ENCODE assay signal across 20 cellular contexts in the genomic region with DNA sequence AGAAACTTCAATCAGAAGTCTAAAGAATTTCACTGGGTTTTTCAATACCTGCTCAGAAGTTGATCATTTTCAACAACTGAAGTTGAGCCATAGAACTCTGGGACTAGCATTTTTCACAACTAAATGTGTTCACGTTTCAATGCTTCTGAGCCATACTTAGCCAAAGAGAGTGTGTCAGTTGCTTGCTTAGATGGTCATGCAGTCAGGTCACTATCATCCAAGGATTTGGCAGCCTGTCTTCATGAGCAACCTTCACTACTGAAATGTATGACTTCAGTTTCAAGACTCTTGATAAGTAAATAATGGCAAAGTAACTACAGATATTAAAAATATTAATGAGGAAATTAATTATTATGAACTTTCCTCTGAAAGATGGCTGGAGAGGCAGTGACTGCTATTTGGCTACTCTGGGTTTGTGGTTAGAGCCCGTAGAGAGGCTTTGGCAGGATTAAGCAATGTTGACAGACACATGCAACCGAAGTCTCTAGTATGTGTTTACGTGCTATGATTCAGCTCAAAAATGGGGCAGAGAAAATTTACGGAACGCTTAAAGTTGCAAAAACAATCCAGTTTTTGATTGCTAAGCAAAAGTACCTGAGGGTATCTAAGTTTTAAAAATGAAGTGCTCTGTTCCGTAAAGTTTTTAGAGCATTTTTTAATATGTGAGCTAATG.
DNase-seq lines count a peak whose midpoint lies in the region; ATAC-seq and TF ChIP-seq lines count a peak whose summit lies in the region.
"Had no signal": no experiment of that assay in that cellular context is flagged by ENCODE, and none has a peak within 500 bp of the region (broad histone marks: within the 10 kb centered on the region; RNA-seq: fewer than 3 reads in every experiment).

No MANE protein-coding gene starts in this region.

- H3K27me3 ChIP-seq in IMR-90 (ENCODE audit: control insufficient read depth, insufficient read depth, low read length): no peaks in the 10 kb centered on the region
- no peaks in the 10 kb centered on the region for H3K27me3 ChIP-seq in hepatocyte
- H3K27me3 ChIP-seq in uterus: no peaks in the 10 kb centered on the region
- H3K27me3 ChIP-seq: heart right ventricle, upper lobe of left lung had no signal

- H3K23ac ChIP-seq in IMR-90 (ENCODE audit: low read depth, low read length): no peak overlapping the region

- H2BK5ac ChIP-seq in IMR-90 (ENCODE audit: low read depth, low read length, poor library complexity, severe bottlenecking): no peak overlapping the region

- no TSS peak for BruUV-seq in IMR-90 (replicated peaks; lab: Mats Ljungman, UMichigan)

- no peak overlapping the region for H2AK9ac ChIP-seq in IMR-90 (replicated peaks; ENCODE audit: low read depth, low read length, poor library complexity)

- no peak overlapping the region for H2AK5ac ChIP-seq in IMR-90 (ENCODE audit: low read depth, low read length)

- no peak overlapping the region for H3K9ac ChIP-seq in IMR-90 (ENCODE audit: low read depth, low read length)
- H3K9ac ChIP-seq: KMS-11 had no signal

- H3K4me1 ChIP-seq in IMR-90 (ENCODE audit: control insufficient read depth, insufficient read depth, low read length) (no peaks in the 10 kb centered on the region), hepatocyte (ENCODE audit: insufficient read depth) (no peaks in the 10 kb centered on the region), uterus (no peaks in the 10 kb centered on the region)
- H3K4me1 ChIP-seq: heart right ventricle, upper lobe of left lung had no signal

- no peaks in the 10 kb centered on the region for H3K9me2 ChIP-seq in hepatocyte (replicated peaks; ENCODE audit: insufficient read depth)

- DNase-seq in IMR-90 (no peak), SIG-M5 (lab: John Stamatoyannopoulos, UW) (peak; percentile 6), hepatocyte (ENCODE audit: low spot score) (no peak), uterus (no peak), NCI-H69 (lab: John Stamatoyannopoulos, UW) (no peak)
- DNase-seq in activated CD4-positive, alpha-beta T cell treated with anti-CD3 and anti-CD28 coated beads, Interleukin-2, amount 50 U/mL, for 1 hour: no peak
- DNase-seq: activated CD8-positive, alpha-beta memory T cell treated with anti-CD3 and anti-CD28 coated beads for 24 hours; activated naive CD4-positive, alpha-beta T cell; CD8-positive, alpha-beta T cell; central memory CD4-positive, alpha-beta T cell; heart right ventricle; left colon; natural killer cell; NCI-H2029; SHP77; stimulated activated CD4-positive, alpha-beta T cell treated with anti-CD3 and anti-CD28 coated beads, Interleukin-2, amount 100 ng/mL, for 24 hours; stimulated activated CD8-positive, alpha-beta memory T cell treated with anti-CD3 and anti-CD28 coated beads, Interleukin-4, amount 100 ng/mL, for 48 hours had no signal

- H2BK20ac ChIP-seq in IMR-90 (ENCODE audit: low read depth, low read length): no peak overlapping the region

- POLR2A ChIA-PET in IMR-90 (lab: Charles Lee; ENCODE audit: unreplicated experiment): no interaction called here

- no peak overlapping the region for H2BK15ac ChIP-seq in IMR-90 (ENCODE audit: low read depth, low read length)

- WGBS in IMR-90 (ENCODE audit: extremely low coverage in 2 of 2, insufficient read length in 1 of 2), 2 experiments: 61% methylated on average over 5 of the region's 7 CpGs; no CpG with 5 or more reads in 1 of the 2 experiments
- WGBS in hepatocyte (ENCODE audit: low lambda C conversion rate, missing lambda C conversion rate): 57% methylated on average over 7 of the region's 7 CpGs

- ATAC-seq in IMR-90 (ENCODE audit: low read depth) (peak; percentile 40; the same call in 1 of the 2 replicates), HG03442 (IDR thresholded peaks at IDR 0.05; ENCODE audit: unreplicated experiment) (no peak)
- ATAC-seq: CD8-positive, alpha-beta T cell; heart right ventricle; left colon; natural killer cell had no signal

- peak overlapping the region; percentile 52; the same call in 1 of the 2 replicates for H3K18ac ChIP-seq in IMR-90 (ENCODE audit: low read depth, low read length)

- H3K4me3 ChIP-seq in IMR-90 (ENCODE audit: insufficient read depth, low read depth, low read length) (no peak overlapping the region), hepatocyte (no peak overlapping the region), uterus (no peak overlapping the region)
- H3K4me3 ChIP-seq: heart right ventricle, upper lobe of left lung had no signal

- H3K4me2 ChIP-seq in IMR-90 (ENCODE audit: low read depth, low read length): no peak overlapping the region
- peak overlapping the region; percentile 8 for H3K4me2 ChIP-seq in hepatocyte
- H3K4me2 ChIP-seq: KMS-11 had no signal

- CTCF ChIA-PET in IMR-90 (lab: Yijun Ruan, JAX): interaction anchor here (0.5 kb wide), 1 partner anchor 690 kb away, joined by 3 read pairs; no protein-coding TSS in a partner anchor

- H3K14ac ChIP-seq in IMR-90 (replicated peaks; ENCODE audit: low read depth, low read length): no peak overlapping the region

- TF ChIP-seq RAD21 in IMR-90 (IDR thresholded peaks at IDR 0.05; ENCODE audit: low read length): no peak

- no peak overlapping the region for H3K56ac ChIP-seq in IMR-90 (ENCODE audit: extremely low read depth, insufficient read depth, low read length)

- no peak overlapping the region for H3K4ac ChIP-seq in IMR-90 (ENCODE audit: low read depth, low read length)

- H4K20me1 ChIP-seq in IMR-90 (ENCODE audit: insufficient read depth, low read length) (no peaks in the 10 kb centered on the region), hepatocyte (ENCODE audit: insufficient read depth, poor library complexity, severe bottlenecking) (no peaks in the 10 kb centered on the region)

- H4K91ac ChIP-seq in IMR-90 (ENCODE audit: insufficient read depth, low read depth, low read length): no peak overlapping the region

- no peaks in the 10 kb centered on the region for H3K79me1 ChIP-seq in IMR-90 (ENCODE audit: low read depth in 1 of 2, low read length in 2 of 2)

- H2BK120ac ChIP-seq in IMR-90 (ENCODE audit: low read depth, low read length): no peak overlapping the region

- in situ Hi-C loops in IMR-90 (cut with MboI; ENCODE audit: low sequenced_read_pairs): no loop called here

- H4K5ac ChIP-seq in IMR-90 (ENCODE audit: low read depth, low read length): no peak overlapping the region; the same call in 1 of the 2 replicates

- TF ChIP-seq CTCF in IMR-90 (conservative IDR thresholded peaks at IDR 0.05; ENCODE audit: low read depth, low read length) (no peak), hepatocyte (IDR thresholded peaks at IDR 0.05; ENCODE audit: poor library complexity) (no peak), uterus (IDR thresholded peaks at IDR 0.05) (no peak)

- no peaks in the 10 kb centered on the region for H3K9me1 ChIP-seq in IMR-90 (ENCODE audit: insufficient read depth, low read length)

- no peaks in the 10 kb centered on the region for H3K79me2 ChIP-seq in hepatocyte

- H4K8ac ChIP-seq in IMR-90 (ENCODE audit: low read depth in 2 of 2, low read length in 2 of 2): no peak overlapping the region

- no peaks in the 10 kb centered on the region for H3K36me3 ChIP-seq in IMR-90 (ENCODE audit: control insufficient read depth, insufficient read depth, low read length)
- no peaks in the 10 kb centered on the region for H3K36me3 ChIP-seq in hepatocyte (replicated peaks; ENCODE audit: insufficient read depth, low read depth)
- H3K36me3 ChIP-seq in uterus: no peaks in the 10 kb centered on the region
- H3K36me3 ChIP-seq: heart right ventricle, upper lobe of left lung had no signal

- H3K9me3 ChIP-seq in IMR-90 (ENCODE audit: control insufficient read depth, insufficient read depth, low read length) (no peaks in the 10 kb centered on the region), hepatocyte (ENCODE audit: low read depth) (no peaks in the 10 kb centered on the region), uterus (no peaks in the 10 kb centered on the region)
- H3K9me3 ChIP-seq: heart right ventricle, upper lobe of left lung had no signal

- no peak overlapping the region for H2AFZ ChIP-seq in IMR-90 (replicated peaks; ENCODE audit: low read length, poor library complexity)
- no peak overlapping the region for H2AFZ ChIP-seq in hepatocyte

- TF ChIP-seq POLR2A in IMR-90 (IDR thresholded peaks at IDR 0.05; ENCODE audit: low read depth, low read length): no peak
- no peak for TF ChIP-seq POLR2A in uterus (IDR thresholded peaks at IDR 0.05)

- dilution Hi-C loops in IMR-90 (cut with HindIII; ENCODE audit: low sequenced_read_pairs, unreplicated experiment): no loop called here

- intact Hi-C loops in IMR-90 (cut with micrococcal nuclease) (no loop called here), uterus (cut with DNase I; ENCODE audit: low total_unique reads) (no loop called here)

- H3K27ac ChIP-seq in IMR-90 (ENCODE audit: insufficient read depth, low read length) (no peak overlapping the region), hepatocyte (no peak overlapping the region), uterus (peak overlapping the region; percentile 46 to 53)
- H3K27ac ChIP-seq: heart right ventricle, KMS-11, upper lobe of left lung had no signal

TF ChIP-seq in IMR-90, 13 proteins besides CTCF, POLR2A, EP300 and RAD21:
- TF ChIP-seq CEBPB (IDR thresholded peaks at IDR 0.05; ENCODE audit: low read depth, low read length): peak; percentile 9; the same call in 1 of the 2 replicates
- TF ChIP-seq, protein P1, sequence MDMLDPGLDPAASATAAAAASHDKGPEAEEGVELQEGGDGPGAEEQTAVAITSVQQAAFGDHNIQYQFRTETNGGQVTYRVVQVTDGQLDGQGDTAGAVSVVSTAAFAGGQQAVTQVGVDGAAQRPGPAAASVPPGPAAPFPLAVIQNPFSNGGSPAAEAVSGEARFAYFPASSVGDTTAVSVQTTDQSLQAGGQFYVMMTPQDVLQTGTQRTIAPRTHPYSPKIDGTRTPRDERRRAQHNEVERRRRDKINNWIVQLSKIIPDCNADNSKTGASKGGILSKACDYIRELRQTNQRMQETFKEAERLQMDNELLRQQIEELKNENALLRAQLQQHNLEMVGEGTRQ (IDR thresholded peaks at IDR 0.05; ENCODE audit: low read depth, low read length): no peak

Comparison
In these comparisons a context has a peak if more than half of its experiments do, and no peak if none do; other contexts are left out.
1. H3K27ac ChIP-seq: peak in uterus (2 of 2); none in IMR-90 (single experiment) and hepatocyte (single experiment).